In genomic region chr7:29825750-29826529, GRCh38 we compare ENCODE assay signal across 11 cellular contexts.
DNase-seq lines count a peak whose midpoint lies in the region; ATAC-seq lines count a peak whose summit lies in the region.
"Had no signal": no experiment of that assay in that cellular context is flagged by ENCODE, and none has a peak within 500 bp of the region (broad histone marks: within the 10 kb centered on the region; RNA-seq: fewer than 3 reads in every experiment).

No MANE protein-coding gene starts in this region.

- DNase-seq in NCI-H748 (lab: John Stamatoyannopoulos, UW; ENCODE audit: unreplicated experiment), result peak; percentile 10
- no peak for DNase-seq in NCI-H748 treated with DMSO at 0.1 percent for 48 hours (lab: John Stamatoyannopoulos, UW)
- DNase-seq in MV-4-11 (lab: John Stamatoyannopoulos, UW), result no peak
- no peak for DNase-seq in DMS 273 (lab: John Stamatoyannopoulos, UW; ENCODE audit: unreplicated experiment)
- DNase-seq: activated CD4-positive, alpha-beta T cell treated with anti-CD3 and anti-CD28 coated beads, Interleukin-2, amount 50 U/mL, for 4 hours; dermis blood vessel endothelial cell; NCI-H1694 treated with DMSO at 0.1 percent for 48 hours had no signal

- H3K9me3 ChIP-seq in mucosa of stomach (ENCODE audit: control insufficient read depth, low read length), result no peaks in the 10 kb centered on the region

- peaks cover 6% of the 10 kb centered on the region for H3K4me1 ChIP-seq in mucosa of stomach (ENCODE audit: control insufficient read depth, insufficient read depth, low read length)

- no peak overlapping the region for H3K4me3 ChIP-seq in mucosa of stomach (ENCODE audit: low read length)

- H3K27me3 ChIP-seq in mucosa of stomach (ENCODE audit: control insufficient read depth, insufficient read depth, low read length), result no peaks in the 10 kb centered on the region

- H3K9ac ChIP-seq in mucosa of stomach (ENCODE audit: low read length), result peak overlapping the region; percentile 45

- peak; percentile 93 for ATAC-seq in GM21619 (IDR thresholded peaks at IDR 0.05; ENCODE audit: unreplicated experiment)
- peak; percentile 87 for ATAC-seq in HG03565 (IDR thresholded peaks at IDR 0.05; ENCODE audit: unreplicated experiment)
- ATAC-seq in GM18519 (IDR thresholded peaks at IDR 0.05; ENCODE audit: low FRiP score, unreplicated experiment), result no peak

- H3K36me3 ChIP-seq in mucosa of stomach (ENCODE audit: control insufficient read depth, insufficient read depth, low read length), result no peaks in the 10 kb centered on the region
